10 cellular contexts compared by ENCODE assay signal in genomic region chr19:10975374-10976036, GRCh38. TPM values are rescaled to one million over a fixed set of nuclear protein-coding genes. Genes with fewer than 3 reads are reported as not detected.
A peak's percentile ranks its signal among the peaks of the same experiment; 100 is the strongest.
DNase-seq lines count a peak whose midpoint lies in the region; ATAC-seq and TF ChIP-seq lines count a peak whose summit lies in the region.
"Had no signal": no experiment of that assay in that cellular context is flagged by ENCODE, and none has a peak within 500 bp of the region (broad histone marks: within the 10 kb centered on the region; RNA-seq: fewer than 3 reads in every experiment).

No MANE protein-coding gene starts in this region.

- H3K9me3 ChIP-seq in right lobe of liver, result no peaks in the 10 kb centered on the region

- H3K4me2 ChIP-seq in GM23338, result no peak overlapping the region

- DNase-seq in GM23338 (ENCODE audit: low spot score), result no peak
- peak; percentile 46 for DNase-seq in dedifferentiated amniotic fluid mesenchymal stem cell (ENCODE audit: extremely low spot score)
- DNase-seq in right lobe of liver, result no peak
- no peak for DNase-seq in stimulated activated naive B cell treated with anti-CD40 and anti-IgM and Interleukin-4, amounts not matched to agents 10 μg/mL and 1 μg/mL and 100 μg/mL, for 72 hours
- DNase-seq in LoVo (ENCODE audit: low spot score), result no peak
- no peak for DNase-seq in inferior parietal cortex (ENCODE audit: extremely low spot score)
- DNase-seq in activated T-cell treated with anti-CD3 and anti-CD28 coated beads for 4 hours, result no peak
- DNase-seq: NCI-H1092 treated with DMSO at 0.1 percent for 48 hours; stimulated activated CD8-positive, alpha-beta memory T cell treated with anti-CD3 and anti-CD28 coated beads, Interleukin-4, amount 100 ng/mL, for 48 hours had no signal

- H3F3A ChIP-seq in GM23338 (replicated peaks; ENCODE audit: low read depth), result 0 out of 2 replicates have a peak, but pooled peaks cover 6% of the 10 kb centered on the region

- H3K27ac ChIP-seq in GM23338 (ENCODE audit: low read depth) (peak overlapping the region; percentile 72), right lobe of liver (no peak overlapping the region)

- H3K36me3 Mint-ChIP-seq in GM23338 (ENCODE audit: low read depth), result peaks cover 26% of the 10 kb centered on the region
- peaks cover 14 to 31% of the 10 kb centered on the region in 2 donors for H3K36me3 Mint-ChIP-seq in stimulated activated naive B cell treated with anti-CD40 and anti-IgM and Interleukin-4, amounts not matched to agents 10 μg/mL and 1 μg/mL and 100 μg/mL, for 72 hours

- intact Hi-C loops in right lobe of liver (cut with DNase I), result no loop called here

- no peak overlapping the region for H2AFZ ChIP-seq in GM23338

- no peak overlapping the region; the same call in 1 of the 2 replicates for H3K27ac Mint-ChIP-seq in GM23338
- H3K27ac Mint-ChIP-seq in stimulated activated naive B cell treated with anti-CD40 and anti-IgM and Interleukin-4, amounts not matched to agents 10 μg/mL and 1 μg/mL and 100 μg/mL, for 72 hours, result peak overlapping the region; percentile 15

- TF ChIP-seq CTCF in GM23338 (conservative IDR thresholded peaks at IDR 0.05; ENCODE audit: low read depth in 2 of 2) (no peak), right lobe of liver (IDR thresholded peaks at IDR 0.05) (no peak)

- H3K4me1 ChIP-seq in GM23338 (ENCODE audit: insufficient read depth) (no peaks in the 10 kb centered on the region; the same call in none of the 2 replicates), right lobe of liver (peaks cover 0 to 9% (median 4%) of the 10 kb centered on the region in 4 donors)

- no peaks in the 10 kb centered on the region for H3K36me3 ChIP-seq in GM23338 (ENCODE audit: insufficient read depth)
- H3K36me3 ChIP-seq in right lobe of liver, result no peaks in the 10 kb centered on the region

- H3K4me3 ChIP-seq in GM23338 (no peak overlapping the region), right lobe of liver (no peak overlapping the region)

- H3K9me3 Mint-ChIP-seq in GM23338, result peaks cover 7% of the 10 kb centered on the region
- H3K9me3 Mint-ChIP-seq in stimulated activated naive B cell treated with anti-CD40 and anti-IgM and Interleukin-4, amounts not matched to agents 10 μg/mL and 1 μg/mL and 100 μg/mL, for 72 hours, result peaks cover 3 to 5% of the 10 kb centered on the region in 2 donors

- H3K79me2 ChIP-seq in GM23338 (replicated peaks; ENCODE audit: insufficient read depth), result peaks cover 100% of the 10 kb centered on the region

- H3K4me1 Mint-ChIP-seq in GM23338, result peaks cover 17% of the 10 kb centered on the region; the same call in 2 of the 3 replicates
- H3K4me1 Mint-ChIP-seq in stimulated activated naive B cell treated with anti-CD40 and anti-IgM and Interleukin-4, amounts not matched to agents 10 μg/mL and 1 μg/mL and 100 μg/mL, for 72 hours, result peaks cover 29 to 62% of the 10 kb centered on the region in 2 donors

- no peak for ATAC-seq in GM23338
- ATAC-seq in right lobe of liver, result peak; percentile 18 to 43 (median 30)
- no peak for ATAC-seq in stimulated activated naive B cell treated with anti-CD40 and anti-IgM and Interleukin-4, amounts not matched to agents 10 μg/mL and 1 μg/mL and 100 μg/mL, for 72 hours (replicated peaks)
- ATAC-seq in HG02938 (IDR thresholded peaks at IDR 0.05; ENCODE audit: unreplicated experiment), result no peak

- H3K27me3 ChIP-seq in GM23338 (ENCODE audit: insufficient read depth) (no peaks in the 10 kb centered on the region), right lobe of liver (no peaks in the 10 kb centered on the region)

- 52% methylated on average over 5 of the region's 15 CpGs for WGBS in right lobe of liver (ENCODE audit: insufficient coverage, low coverage, low lambda C conversion rate, missing lambda C conversion rate)

- TF ChIP-seq POLR2A in right lobe of liver (IDR thresholded peaks at IDR 0.05), result no peak

- H4K20me1 ChIP-seq in GM23338 (replicated peaks; ENCODE audit: insufficient read depth), result peaks cover 56% of the 10 kb centered on the region

- no peaks in the 10 kb centered on the region for H3K9me2 ChIP-seq in GM23338 (ENCODE audit: insufficient read depth)

- H3K27me3 Mint-ChIP-seq in GM23338 (ENCODE audit: insufficient read depth, low read depth, poor library complexity), result peaks cover 4% of the 10 kb centered on the region
- H3K27me3 Mint-ChIP-seq in stimulated activated naive B cell treated with anti-CD40 and anti-IgM and Interleukin-4, amounts not matched to agents 10 μg/mL and 1 μg/mL and 100 μg/mL, for 72 hours, result no peaks in the 10 kb centered on the region

- H3K4me3 Mint-ChIP-seq in GM23338, result no peak overlapping the region
- no peak overlapping the region for H3K4me3 Mint-ChIP-seq in stimulated activated naive B cell treated with anti-CD40 and anti-IgM and Interleukin-4, amounts not matched to agents 10 μg/mL and 1 μg/mL and 100 μg/mL, for 72 hours

TF ChIP-seq in GM23338, 12 proteins besides CTCF, POLR2A, EP300 and RAD21 (continues in another document):
- TF ChIP-seq STAT1 (IDR thresholded peaks at IDR 0.05; ENCODE audit: unreplicated experiment), result no peak
- no peak for TF ChIP-seq ETS1 (IDR thresholded peaks at IDR 0.05)
- no peak for TF ChIP-seq EZH2 (IDR thresholded peaks at IDR 0.05; ENCODE audit: low read depth, unreplicated experiment)
- TF ChIP-seq, protein P1, sequence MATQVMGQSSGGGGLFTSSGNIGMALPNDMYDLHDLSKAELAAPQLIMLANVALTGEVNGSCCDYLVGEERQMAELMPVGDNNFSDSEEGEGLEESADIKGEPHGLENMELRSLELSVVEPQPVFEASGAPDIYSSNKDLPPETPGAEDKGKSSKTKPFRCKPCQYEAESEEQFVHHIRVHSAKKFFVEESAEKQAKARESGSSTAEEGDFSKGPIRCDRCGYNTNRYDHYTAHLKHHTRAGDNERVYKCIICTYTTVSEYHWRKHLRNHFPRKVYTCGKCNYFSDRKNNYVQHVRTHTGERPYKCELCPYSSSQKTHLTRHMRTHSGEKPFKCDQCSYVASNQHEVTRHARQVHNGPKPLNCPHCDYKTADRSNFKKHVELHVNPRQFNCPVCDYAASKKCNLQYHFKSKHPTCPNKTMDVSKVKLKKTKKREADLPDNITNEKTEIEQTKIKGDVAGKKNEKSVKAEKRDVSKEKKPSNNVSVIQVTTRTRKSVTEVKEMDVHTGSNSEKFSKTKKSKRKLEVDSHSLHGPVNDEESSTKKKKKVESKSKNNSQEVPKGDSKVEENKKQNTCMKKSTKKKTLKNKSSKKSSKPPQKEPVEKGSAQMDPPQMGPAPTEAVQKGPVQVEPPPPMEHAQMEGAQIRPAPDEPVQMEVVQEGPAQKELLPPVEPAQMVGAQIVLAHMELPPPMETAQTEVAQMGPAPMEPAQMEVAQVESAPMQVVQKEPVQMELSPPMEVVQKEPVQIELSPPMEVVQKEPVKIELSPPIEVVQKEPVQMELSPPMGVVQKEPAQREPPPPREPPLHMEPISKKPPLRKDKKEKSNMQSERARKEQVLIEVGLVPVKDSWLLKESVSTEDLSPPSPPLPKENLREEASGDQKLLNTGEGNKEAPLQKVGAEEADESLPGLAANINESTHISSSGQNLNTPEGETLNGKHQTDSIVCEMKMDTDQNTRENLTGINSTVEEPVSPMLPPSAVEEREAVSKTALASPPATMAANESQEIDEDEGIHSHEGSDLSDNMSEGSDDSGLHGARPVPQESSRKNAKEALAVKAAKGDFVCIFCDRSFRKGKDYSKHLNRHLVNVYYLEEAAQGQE (IDR thresholded peaks at IDR 0.05; ENCODE audit: unreplicated experiment), result no peak

RNA-seq across cellular contexts. Expression of gene SMARCA4, which starts 14.7 kb away (rescaled TPM):
- 252 and 336 TPM in 2 replicates for total RNA-seq in GM23338 (2014; rRNA removed; shearing (Covaris generic))
- 175 and 177 TPM in 2 replicates for polyA plus RNA-seq in GM23338 (2016; fragmentation: Nextera tagmentation; extraction: Ambion mirVana)
- 10 to 100 TPM; 26.3 to 45.8 (median 27.7) TPM for total RNA-seq in right lobe of liver

RNA-seq across cellular contexts. Expression of gene TIMM29, which starts 46.9 kb away (rescaled TPM):
- 56.4 and 60.7 TPM in 2 replicates for total RNA-seq in GM23338 (2014; rRNA removed; shearing (Covaris generic))
- polyA plus RNA-seq in GM23338 (2016; fragmentation: Nextera tagmentation; extraction: Ambion mirVana), result 23.7 and 24.1 TPM in 2 replicates
- total RNA-seq in right lobe of liver, result 10 to 100 TPM; 10.2 to 15.7 (median 11.6) TPM

RNA-seq across cellular contexts. Expression of gene YIPF2, which starts 47.1 kb away (rescaled TPM):
- 54.0 and 63.7 TPM in 2 replicates for total RNA-seq in GM23338 (2014; rRNA removed; shearing (Covaris generic))
- polyA plus RNA-seq in GM23338 (2016; fragmentation: Nextera tagmentation; extraction: Ambion mirVana), result 36.3 and 45.3 TPM in 2 replicates
- 10 to 100 TPM; 23.5 to 46.1 (median 31.4) TPM for total RNA-seq in right lobe of liver

Comparison
In these comparisons a context has a peak if more than half of its experiments do, and no peak if none do; other contexts are left out.
1. ATAC-seq: peak in right lobe of liver (4 of 4); none in GM23338 (single experiment), stimulated activated naive B cell treated with anti-CD40 and anti-IgM and Interleukin-4, amounts not matched to agents 10 μg/mL and 1 μg/mL and 100 μg/mL, for 72 hours (0 of 2) and HG02938 (single experiment).